In the genomic region with DNA sequence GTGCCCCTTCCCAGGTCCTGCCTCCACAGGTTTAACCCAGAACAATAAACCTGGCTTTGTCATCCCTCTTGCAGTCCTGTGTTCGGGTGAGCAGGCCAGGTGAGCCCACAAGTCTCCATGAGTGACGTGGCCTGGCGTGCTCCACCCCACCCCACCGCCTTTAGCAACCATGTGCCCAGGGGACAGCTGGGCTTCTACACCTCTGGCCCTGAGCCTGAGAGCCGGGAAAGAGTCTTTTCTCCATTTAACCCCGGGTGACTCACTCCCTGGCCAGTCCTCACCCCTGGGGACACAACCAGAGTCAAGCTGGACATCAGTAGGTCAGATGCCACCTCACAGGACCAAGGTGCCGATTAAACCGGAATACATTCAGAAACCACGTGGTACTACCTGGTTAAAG, we compare ENCODE assay signal across 24 cellular contexts.
"Had no signal": no experiment of that assay in that cellular context is flagged by ENCODE, and none has a peak within 500 bp of the region (broad histone marks: within the 10 kb centered on the region; RNA-seq: fewer than 3 reads in every experiment).

No MANE protein-coding gene starts in this region.

- H3K4me2 ChIP-seq: hepatocyte, neural progenitor cell had no signal

- H2AFZ ChIP-seq: hepatocyte, neural progenitor cell had no signal

- H3K27ac ChIP-seq: coronary artery, hepatocyte, neural progenitor cell, ovary, right atrium auricular region, sigmoid colon, skin epidermis, tibial artery, upper lobe of left lung, uterus had no signal

- H3K27ac Mint-ChIP-seq: endodermal cell, neural progenitor cell had no signal

- H3K36me3 ChIP-seq: neural progenitor cell, ovary, uterus had no signal

- H3K4me3 Mint-ChIP-seq: endodermal cell had no signal

- H3K27me3 Mint-ChIP-seq: naive B cell had no signal

- H3K4me3 ChIP-seq: coronary artery, hepatocyte, lung, neural progenitor cell, ovary, right atrium auricular region, sigmoid colon, skin epidermis, tibial artery, upper lobe of left lung, uterus had no signal

- H3K9ac ChIP-seq: neural progenitor cell had no signal

- DNase-seq: effector CD4-positive, alpha-beta T cell; endodermal cell; foreskin melanocyte; head of caudate nucleus; kidney; left colon; left ventricle myocardium superior; mesendoderm; naive B cell; nucleus accumbens; ovary; sigmoid colon; stimulated activated CD4-positive, alpha-beta T cell treated with anti-CD3 and anti-CD28 coated beads, Interleukin-2, amount 100 ng/mL, for 24 hours; stimulated activated CD4-positive, alpha-beta T cell treated with anti-CD3 and anti-CD28 coated beads, Interleukin-4, amount 100 ng/mL, for 4 hours; stimulated activated naive CD4-positive, alpha-beta T cell treated with Interleukin-2 at 50 U/mL for 16 hours; tibial artery; upper lobe of left lung; uterus had no signal

- H3K9me3 Mint-ChIP-seq: endodermal cell, naive B cell, neural progenitor cell had no signal

- H3K27me3 ChIP-seq: hepatocyte, neural progenitor cell, ovary, right atrium auricular region, sigmoid colon, tibial artery, upper lobe of left lung, uterus had no signal

- ATAC-seq: left colon, left ventricle myocardium superior had no signal

- H3K9me3 ChIP-seq: ovary, right atrium auricular region, sigmoid colon, tibial artery, upper lobe of left lung, uterus had no signal
